8 cellular contexts compared by ENCODE assay signal in genomic region chr15:82045892-82046667, GRCh38. TPM values are rescaled to one million over a fixed set of nuclear protein-coding genes. Genes with fewer than 3 reads are reported as not detected.
DNase-seq lines count a peak whose midpoint lies in the region; ATAC-seq and TF ChIP-seq lines count a peak whose summit lies in the region.

Gene MEX3B, minus strand, starts transcription at chr15:82046018. Its CDS starts 313 bp downstream, at chr15:82045705.

- WGBS in psoas muscle, 3 donors, result 0 to 1% (median 1%) methylated on average over 43 to 66 of the region's 68 CpGs
- under 1% methylated on average over 68 of the region's 68 CpGs for WGBS in urinary bladder

- peak; percentile 42 for ATAC-seq in HG02970 (IDR thresholded peaks at IDR 0.05; ENCODE audit: low FRiP score, unreplicated experiment)
- ATAC-seq in psoas muscle, result peak; percentile 86 to 89 (median 86)

- no peaks in the 10 kb centered on the region for H3K9me3 ChIP-seq in ascending aorta
- no peaks in the 10 kb centered on the region for H3K9me3 ChIP-seq in right atrium auricular region
- H3K9me3 ChIP-seq in psoas muscle, result no peaks in the 10 kb centered on the region

- DNase-seq in GM13977 (ENCODE audit: low spot score), result peak; percentile 96
- peak; percentile 61 to 80 for DNase-seq in NCI-H187 (lab: John Stamatoyannopoulos, UW)
- DNase-seq in T-helper 2 cell treated with Interferon-gamma antibody and Interleukin-4, amounts not matched to agents 5 μg/mL and 100 μg/mL, for 36 hours (ENCODE audit: low spot score), result peak; percentile 92
- DNase-seq in ascending aorta (ENCODE audit: low spot score in 2 of 2), result peak; percentile 87 to 98
- DNase-seq in right atrium auricular region (ENCODE audit: low spot score), result peak; percentile 96
- peak; percentile 97 to 98 for DNase-seq in psoas muscle

- H3K4me3 ChIP-seq in ascending aorta (peak within 1 kb of the TSS; percentile 86 to 95), right atrium auricular region (peak within 1 kb of the TSS; percentile 72 to 93), psoas muscle (peak within 1 kb of the TSS; percentile 91), urinary bladder (ENCODE audit: low read depth, low read length) (peak within 1 kb of the TSS; percentile 79)

- H3K27me3 Mint-ChIP-seq in T-helper 2 cell treated with Interferon-gamma antibody and Interleukin-4, amounts not matched to agents 5 μg/mL and 100 μg/mL, for 36 hours (ENCODE audit: low read depth), result peaks cover 37% of the 10 kb centered on the region

- H3K27ac Mint-ChIP-seq in T-helper 2 cell treated with Interferon-gamma antibody and Interleukin-4, amounts not matched to agents 5 μg/mL and 100 μg/mL, for 36 hours, result peak within 1 kb of the TSS; percentile 87

- no peak for TF ChIP-seq CTCF in GM13977 (IDR thresholded peaks at IDR 0.05; ENCODE audit: extremely low read depth, insufficient read depth, missing control alignments)
- TF ChIP-seq CTCF in ascending aorta (IDR thresholded peaks at IDR 0.05), result no peak
- TF ChIP-seq CTCF in right atrium auricular region (IDR thresholded peaks at IDR 0.05), result no peak
- TF ChIP-seq CTCF in psoas muscle (IDR thresholded peaks at IDR 0.05), result no peak

- no peaks in the 10 kb centered on the region for H3K36me3 ChIP-seq in ascending aorta
- H3K36me3 ChIP-seq in right atrium auricular region, result no peaks in the 10 kb centered on the region
- peaks cover 0 to 13% of the 10 kb centered on the region in 2 donors for H3K36me3 ChIP-seq in psoas muscle (ENCODE audit: insufficient read depth in 1 of 2, low read depth in 1 of 2)
- H3K36me3 ChIP-seq in urinary bladder (ENCODE audit: insufficient read depth), result no peaks in the 10 kb centered on the region

- in situ Hi-C loops in GM13977 (cut with MboI; ENCODE audit: low pct_unique_long_range_greater_than_20kb, low sequenced_read_pairs, unreplicated experiment), result no loop called here

- intact Hi-C loops in ascending aorta (cut with DNase I) (loop anchor here (2.0 to 10.0 kb wide), 8 partner anchors 91 to 1351 kb away; partner anchors contain the start of genes ABHD17C, EFL1, FSD2 and SAXO2), psoas muscle (cut with DNase I) (loop anchor here (2.0 to 10.0 kb wide), 2 partner anchors 149 to 565 kb away; no protein-coding TSS in a partner anchor)

- H3K4me1 ChIP-seq in ascending aorta, result peaks cover 0 to 6% of the 10 kb centered on the region in 2 donors
- peaks cover 0 to 26% of the 10 kb centered on the region in 2 donors for H3K4me1 ChIP-seq in right atrium auricular region
- peaks cover 10% of the 10 kb centered on the region for H3K4me1 ChIP-seq in psoas muscle
- no peaks in the 10 kb centered on the region for H3K4me1 ChIP-seq in urinary bladder (ENCODE audit: insufficient read depth)

- H3K9me3 Mint-ChIP-seq in T-helper 2 cell treated with Interferon-gamma antibody and Interleukin-4, amounts not matched to agents 5 μg/mL and 100 μg/mL, for 36 hours, result no peaks in the 10 kb centered on the region

- H3K36me3 Mint-ChIP-seq in T-helper 2 cell treated with Interferon-gamma antibody and Interleukin-4, amounts not matched to agents 5 μg/mL and 100 μg/mL, for 36 hours (ENCODE audit: low read depth), result no peaks in the 10 kb centered on the region

- peaks cover 9% of the 10 kb centered on the region for H3K4me1 Mint-ChIP-seq in T-helper 2 cell treated with Interferon-gamma antibody and Interleukin-4, amounts not matched to agents 5 μg/mL and 100 μg/mL, for 36 hours (ENCODE audit: low read depth)

- peak within 1 kb of the TSS; percentile 83 to 88 for H3K27ac ChIP-seq in ascending aorta
- peak within 1 kb of the TSS; percentile 96 for H3K27ac ChIP-seq in right atrium auricular region
- H3K27ac ChIP-seq in psoas muscle, result peak within 1 kb of the TSS; percentile 92
- H3K27ac ChIP-seq in urinary bladder (ENCODE audit: low read depth), result peak within 1 kb of the TSS; percentile 82

- H3K27me3 ChIP-seq in ascending aorta (no peaks in the 10 kb centered on the region), right atrium auricular region (no peaks in the 10 kb centered on the region), psoas muscle (ENCODE audit: insufficient read depth in 3 of 3, low read length in 2 of 3) (no peaks in the 10 kb centered on the region)

- H3K4me3 Mint-ChIP-seq in T-helper 2 cell treated with Interferon-gamma antibody and Interleukin-4, amounts not matched to agents 5 μg/mL and 100 μg/mL, for 36 hours, result peak within 1 kb of the TSS; percentile 93

RNA-seq across cellular contexts. Expression of gene MEX3B, which starts in this region (rescaled TPM):
- 9.0 TPM for total RNA-seq in ascending aorta
- total RNA-seq in right atrium auricular region, result 1 to 10 TPM; 1.9 to 2.4 TPM
- total RNA-seq in psoas muscle, result 1 to 10 TPM; 1.1 to 1.3 (median 1.2) TPM
- 1 to 10 TPM in 1 of 3 donors, under 1 TPM in 2; 0.57 to 1.8 (median 0.62) TPM for polyA plus RNA-seq in psoas muscle
- 17.1 TPM for total RNA-seq in urinary bladder
- polyA plus RNA-seq in urinary bladder, result 3.6 TPM

Comparison
In these comparisons a context has a peak if more than half of its experiments do, and no peak if none do; other contexts are left out.
1. Peak in every context shown above with its lines: DNase-seq, ATAC-seq, H3K4me3 ChIP-seq and H3K27ac ChIP-seq.